Comparison of ENCODE assay signal across 36 cellular contexts in the genomic region with DNA sequence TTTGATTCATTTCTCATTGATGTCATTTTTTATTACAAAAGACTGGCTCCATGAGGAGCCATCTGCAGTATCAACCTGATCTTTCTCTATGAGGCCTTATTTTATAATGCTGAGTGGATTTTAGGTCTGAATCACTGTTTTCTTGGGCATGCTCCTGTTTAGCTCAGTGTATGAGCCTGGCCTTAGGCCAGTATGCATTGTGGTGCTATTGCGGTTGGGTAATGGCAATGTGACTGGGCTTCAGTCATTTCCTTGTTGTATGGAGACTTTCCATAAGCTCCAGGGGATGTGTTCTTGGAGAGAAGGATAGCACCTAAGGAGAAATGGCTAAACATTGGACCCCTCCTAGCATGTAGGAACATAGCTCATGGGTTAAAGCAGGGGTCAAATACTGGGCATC.
"Had no signal": no experiment of that assay in that cellular context is flagged by ENCODE, and none has a peak within 500 bp of the region (broad histone marks: within the 10 kb centered on the region; RNA-seq: fewer than 3 reads in every experiment).

No MANE protein-coding gene starts in this region.

- H3K36me3 ChIP-seq: esophagus squamous epithelium, gastrocnemius medialis, sigmoid colon, vagina, WERI-Rb-1 had no signal

- H3K4me2 ChIP-seq: hepatocyte had no signal

- DNase-seq: activated CD4-positive, alpha-beta memory T cell treated with anti-CD3 and anti-CD28 coated beads for 36 hours; activated CD4-positive, alpha-beta T cell treated with anti-CD3 and anti-CD28 coated beads for 48 hours; activated CD8-positive, alpha-beta memory T cell treated with anti-CD3 and anti-CD28 coated beads, Interleukin-2, amount 50 U/mL, for 48 hours; activated gamma-delta T cell; activated naive CD4-positive, alpha-beta T cell treated with anti-CD3 and anti-CD28 coated beads, Interleukin-2, amount 10 ng/mL, durations not matched to agents 7 days and 5 days; activated naive CD8-positive, alpha-beta T cell treated with anti-CD3 and anti-CD28 coated beads, Interleukin-2, amount 10 ng/mL, durations not matched to agents 7 days and 5 days; activated T-cell treated with anti-CD3 and anti-CD28 coated beads, Interleukin-2, amount 50 U/mL, for 24 hours; anterior cingulate cortex; endodermal cell; esophagus squamous epithelium; gastrocnemius medialis; left cardiac atrium; left ventricle myocardium superior; naive thymus-derived CD4-positive, alpha-beta T cell; nucleus accumbens; psoas muscle; sigmoid colon; small intestine; stimulated activated CD4-positive, alpha-beta T cell treated with anti-CD3 and anti-CD28 coated beads, Interleukin-4, amount 100 ng/mL, for 24 hours; substantia nigra; T-cell; WERI-Rb-1 had no signal

- H3K27ac ChIP-seq: esophagus squamous epithelium, gastrocnemius medialis, hepatocyte, parathyroid adenoma, psoas muscle, sigmoid colon, vagina, WERI-Rb-1 had no signal

- H3K9ac ChIP-seq: parathyroid adenoma had no signal

- H3K4me3 Mint-ChIP-seq: activated CD4-positive, alpha-beta memory T cell treated with anti-CD3 and anti-CD28 coated beads for 36 hours; activated naive CD4-positive, alpha-beta T cell treated with anti-CD3 and anti-CD28 coated beads, Interleukin-2, amount 10 ng/mL, durations not matched to agents 7 days and 5 days; activated naive CD8-positive, alpha-beta T cell treated with anti-CD3 and anti-CD28 coated beads, Interleukin-2, amount 10 ng/mL, durations not matched to agents 7 days and 5 days; activated T-cell treated with anti-CD3 and anti-CD28 coated beads, Interleukin-2, amount 50 U/mL, for 24 hours; central memory CD8-positive, alpha-beta T cell; dendritic cell treated with granulocyte-macrophage colony-stimulating factor and Interleukin-4, amounts not matched to agents 40 ng/mL and 50 ng/mL, for 4 days; endodermal cell; mesothelial cell of epicardium; naive thymus-derived CD4-positive, alpha-beta T cell; neural crest cell; stimulated activated effector memory CD8-positive, alpha-beta T cell treated with anti-CD3 and anti-CD28 coated beads, Interleukin-12 subunit alpha, Interleukin-12 subunit beta, amount 100 ng/mL, for 72 hours; stimulated activated naive CD8-positive, alpha-beta T cell treated with anti-CD3 and anti-CD28 coated beads, Interleukin-15, Interleukin-2, amounts not matched to agents 100 ng/mL and 50 ng/mL, for 24 hours; T-cell; T-helper 2 cell treated with Interferon-gamma antibody and Interleukin-4, amounts not matched to agents 5 μg/mL and 100 μg/mL, for 36 hours; type B pancreatic cell had no signal

- H3K79me2 ChIP-seq: hepatocyte, parathyroid adenoma had no signal

- H3K27ac Mint-ChIP-seq: activated CD4-positive, alpha-beta memory T cell treated with anti-CD3 and anti-CD28 coated beads for 36 hours; activated naive CD4-positive, alpha-beta T cell treated with anti-CD3 and anti-CD28 coated beads, Interleukin-2, amount 10 ng/mL, durations not matched to agents 7 days and 5 days; activated naive CD8-positive, alpha-beta T cell treated with anti-CD3 and anti-CD28 coated beads, Interleukin-2, amount 10 ng/mL, durations not matched to agents 7 days and 5 days; activated T-cell treated with anti-CD3 and anti-CD28 coated beads, Interleukin-2, amount 50 U/mL, for 24 hours; dendritic cell treated with granulocyte-macrophage colony-stimulating factor and Interleukin-4, amounts not matched to agents 40 ng/mL and 50 ng/mL, for 4 days; endodermal cell; mesothelial cell of epicardium; naive thymus-derived CD4-positive, alpha-beta T cell; stimulated activated effector memory CD8-positive, alpha-beta T cell treated with anti-CD3 and anti-CD28 coated beads, Interleukin-12 subunit alpha, Interleukin-12 subunit beta, amount 100 ng/mL, for 72 hours; stimulated activated naive CD8-positive, alpha-beta T cell treated with anti-CD3 and anti-CD28 coated beads, Interleukin-15, Interleukin-2, amounts not matched to agents 100 ng/mL and 50 ng/mL, for 24 hours; T-cell; T-helper 2 cell treated with Interferon-gamma antibody and Interleukin-4, amounts not matched to agents 5 μg/mL and 100 μg/mL, for 36 hours; type B pancreatic cell had no signal

- H3K36me3 Mint-ChIP-seq: activated CD4-positive, alpha-beta memory T cell treated with anti-CD3 and anti-CD28 coated beads for 36 hours; activated naive CD4-positive, alpha-beta T cell treated with anti-CD3 and anti-CD28 coated beads, Interleukin-2, amount 10 ng/mL, durations not matched to agents 7 days and 5 days; activated naive CD8-positive, alpha-beta T cell treated with anti-CD3 and anti-CD28 coated beads, Interleukin-2, amount 10 ng/mL, durations not matched to agents 7 days and 5 days; mesothelial cell of epicardium; naive thymus-derived CD4-positive, alpha-beta T cell; stimulated activated effector memory CD8-positive, alpha-beta T cell treated with anti-CD3 and anti-CD28 coated beads, Interleukin-12 subunit alpha, Interleukin-12 subunit beta, amount 100 ng/mL, for 72 hours; T-cell; type B pancreatic cell had no signal

- H2AFZ ChIP-seq: hepatocyte, parathyroid adenoma had no signal

- H3K27me3 Mint-ChIP-seq: activated CD4-positive, alpha-beta memory T cell treated with anti-CD3 and anti-CD28 coated beads for 36 hours; activated naive CD4-positive, alpha-beta T cell treated with anti-CD3 and anti-CD28 coated beads, Interleukin-2, amount 10 ng/mL, durations not matched to agents 7 days and 5 days; activated naive CD8-positive, alpha-beta T cell treated with anti-CD3 and anti-CD28 coated beads, Interleukin-2, amount 10 ng/mL, durations not matched to agents 7 days and 5 days; activated T-cell treated with anti-CD3 and anti-CD28 coated beads, Interleukin-2, amount 50 U/mL, for 24 hours; central memory CD8-positive, alpha-beta T cell; dendritic cell treated with granulocyte-macrophage colony-stimulating factor and Interleukin-4, amounts not matched to agents 40 ng/mL and 50 ng/mL, for 4 days; naive thymus-derived CD4-positive, alpha-beta T cell; stimulated activated naive CD8-positive, alpha-beta T cell treated with anti-CD3 and anti-CD28 coated beads, Interleukin-15, Interleukin-2, amounts not matched to agents 100 ng/mL and 50 ng/mL, for 24 hours; T-cell; type B pancreatic cell had no signal

- H3K4me1 Mint-ChIP-seq: activated naive CD4-positive, alpha-beta T cell treated with anti-CD3 and anti-CD28 coated beads, Interleukin-2, amount 10 ng/mL, durations not matched to agents 7 days and 5 days; activated naive CD8-positive, alpha-beta T cell treated with anti-CD3 and anti-CD28 coated beads, Interleukin-2, amount 10 ng/mL, durations not matched to agents 7 days and 5 days; central memory CD8-positive, alpha-beta T cell; mesothelial cell of epicardium; naive thymus-derived CD4-positive, alpha-beta T cell; neural crest cell; stimulated activated effector memory CD8-positive, alpha-beta T cell treated with anti-CD3 and anti-CD28 coated beads, Interleukin-12 subunit alpha, Interleukin-12 subunit beta, amount 100 ng/mL, for 72 hours; T-cell had no signal

- H3K4me3 ChIP-seq: esophagus squamous epithelium, gastrocnemius medialis, hepatocyte, psoas muscle, sigmoid colon, vagina had no signal

- FAIRE-seq: keratinocyte, small intestine, TTC549 had no signal

- H3K9me3 Mint-ChIP-seq: endodermal cell; mesothelial cell of epicardium; neural crest cell; stimulated activated naive CD8-positive, alpha-beta T cell treated with anti-CD3 and anti-CD28 coated beads, Interleukin-15, Interleukin-2, amounts not matched to agents 100 ng/mL and 50 ng/mL, for 24 hours; type B pancreatic cell had no signal

- H3K9me3 ChIP-seq: esophagus squamous epithelium, gastrocnemius medialis, psoas muscle, sigmoid colon, vagina had no signal

- H3K4me1 ChIP-seq: esophagus squamous epithelium, gastrocnemius medialis, parathyroid adenoma, psoas muscle, sigmoid colon, vagina had no signal

- H3K27me3 ChIP-seq: esophagus squamous epithelium, gastrocnemius medialis, hepatocyte, sigmoid colon, vagina had no signal

- ATAC-seq: activated CD4-positive, CD25-positive, alpha-beta regulatory T cell treated with anti-CD3 and anti-CD28 coated beads, Interleukin-2, amount 50 U/mL, for 24 hours; gastrocnemius medialis; left cardiac atrium; left ventricle myocardium superior; naive thymus-derived CD4-positive, alpha-beta T cell; psoas muscle; stimulated activated effector memory CD8-positive, alpha-beta T cell treated with anti-CD3 and anti-CD28 coated beads, Interleukin-12 subunit alpha, Interleukin-12 subunit beta, amount 100 ng/mL, for 72 hours; T-cell had no signal
